In genomic region chr11:2213384-2213842, GRCh38 we compare ENCODE assay signal across 9 cellular contexts. TPM values are rescaled to one million over a fixed set of nuclear protein-coding genes. Genes with fewer than 3 reads are reported as not detected.
A peak's percentile ranks its signal among the peaks of the same experiment; 100 is the strongest.
DNase-seq lines count a peak whose midpoint lies in the region; ATAC-seq and TF ChIP-seq lines count a peak whose summit lies in the region.
"Had no signal": no experiment of that assay in that cellular context is flagged by ENCODE, and none has a peak within 500 bp of the region (broad histone marks: within the 10 kb centered on the region; RNA-seq: fewer than 3 reads in every experiment).

No MANE protein-coding gene starts in this region.

- intact Hi-C loops in A673 (cut with micrococcal nuclease; ENCODE audit: unreplicated experiment) = no loop called here
- intact Hi-C loops in activated T-helper 2 cell treated with anti-CD3 and anti-CD28 coated beads, Interferon-gamma antibody, Interleukin-2, Interleukin-4, amounts not matched to agents 10 μg/mL and 5 μg/mL and 100 μg/mL, durations not matched to agents 14 hours and 24 hours and 36 hours (cut with micrococcal nuclease) = no loop called here

- no peak overlapping the region for H3K4me2 ChIP-seq in neuronal stem cell (ENCODE audit: insufficient read depth, low read length, poor library complexity, severe bottlenecking)

- CTCF ChIA-PET in A673 (lab: Charles Lee) = no interaction called here

- no peak overlapping the region for H2BK5ac ChIP-seq in neuronal stem cell (ENCODE audit: low read length)

- peaks cover 3% of the 10 kb centered on the region for H3K4me1 Mint-ChIP-seq in activated T-helper 2 cell treated with anti-CD3 and anti-CD28 coated beads, Interferon-gamma antibody, Interleukin-2, Interleukin-4, amounts not matched to agents 10 μg/mL and 5 μg/mL and 100 μg/mL, durations not matched to agents 14 hours and 24 hours and 36 hours (ENCODE audit: low read depth)

- H3K23ac ChIP-seq in neuronal stem cell (ENCODE audit: low read depth, low read length, poor library complexity) = no peak overlapping the region

- no peaks in the 10 kb centered on the region for H3K79me1 ChIP-seq in neuronal stem cell (ENCODE audit: low read depth, low read length)

- POLR2A ChIA-PET in A673 (lab: Charles Lee; ENCODE audit: low non-redundant PET) = no interaction called here

- H3K4me3 ChIP-seq in A673 (ENCODE audit: low read depth, low read length, poor library complexity, severe bottlenecking) (no peak overlapping the region), neuronal stem cell (ENCODE audit: low read length in 2 of 2) (peak overlapping the region in 1 of 2 donors; percentile 15), WERI-Rb-1 (ENCODE audit: low read depth, low read length) (no peak overlapping the region)

- ATAC-seq in HG02763 (IDR thresholded peaks at IDR 0.05; ENCODE audit: unreplicated experiment) = no peak
- ATAC-seq: left colon had no signal

- H3K9me3 Mint-ChIP-seq in activated T-helper 2 cell treated with anti-CD3 and anti-CD28 coated beads, Interferon-gamma antibody, Interleukin-2, Interleukin-4, amounts not matched to agents 10 μg/mL and 5 μg/mL and 100 μg/mL, durations not matched to agents 14 hours and 24 hours and 36 hours = no peaks in the 10 kb centered on the region

- no peak for TF ChIP-seq CTCF in A673 (conservative IDR thresholded peaks at IDR 0.05; ENCODE audit: low read depth, low read length)
- TF ChIP-seq CTCF in WERI-Rb-1 (IDR thresholded peaks at IDR 0.05; ENCODE audit: low read depth, low read length) = no peak

- H2BK12ac ChIP-seq in neuronal stem cell (ENCODE audit: low read length) = no peak overlapping the region

- H2AFZ ChIP-seq in neuronal stem cell (ENCODE audit: low read length) = peak overlapping the region; percentile 81

- no peaks in the 10 kb centered on the region for H3K27me3 Mint-ChIP-seq in activated T-helper 2 cell treated with anti-CD3 and anti-CD28 coated beads, Interferon-gamma antibody, Interleukin-2, Interleukin-4, amounts not matched to agents 10 μg/mL and 5 μg/mL and 100 μg/mL, durations not matched to agents 14 hours and 24 hours and 36 hours (ENCODE audit: low read depth)

- H3K9me3 ChIP-seq in A673 (ENCODE audit: low read depth, low read length, poor library complexity, severe bottlenecking) (no peaks in the 10 kb centered on the region), neuronal stem cell (replicated peaks in 1 of 2; ENCODE audit: control insufficient read depth in 2 of 2, insufficient read depth in 1 of 2, low read depth in 1 of 2, low read length in 2 of 2) (no peaks in the 10 kb centered on the region), WERI-Rb-1 (ENCODE audit: severe bottlenecking) (no peaks in the 10 kb centered on the region)

- no peak overlapping the region for H3K14ac ChIP-seq in neuronal stem cell (ENCODE audit: low read length)

- no peak overlapping the region for H3K4ac ChIP-seq in neuronal stem cell (ENCODE audit: low read length)

- H3K27me3 ChIP-seq in A673 (replicated peaks; ENCODE audit: insufficient read depth, low read depth, low read length, poor library complexity) = no peaks in the 10 kb centered on the region
- no peaks in the 10 kb centered on the region for H3K27me3 ChIP-seq in neuronal stem cell (ENCODE audit: control insufficient read depth in 3 of 3, insufficient read depth in 3 of 3, low read depth in 1 of 3, low read length in 3 of 3)
- no peaks in the 10 kb centered on the region for H3K27me3 ChIP-seq in WERI-Rb-1 (ENCODE audit: insufficient read depth, low read depth, severe bottlenecking)

- H3K4me1 ChIP-seq in A673 (ENCODE audit: insufficient read depth, low read length, poor library complexity, severe bottlenecking) (peaks cover 3% of the 10 kb centered on the region), neuronal stem cell (ENCODE audit: control insufficient read depth in 2 of 2, insufficient read depth in 1 of 2, low read depth in 1 of 2, low read length in 2 of 2) (peaks cover 18 to 33% of the 10 kb centered on the region in 2 donors)

- peak overlapping the region; percentile 13 for H3K4me3 Mint-ChIP-seq in activated T-helper 2 cell treated with anti-CD3 and anti-CD28 coated beads, Interferon-gamma antibody, Interleukin-2, Interleukin-4, amounts not matched to agents 10 μg/mL and 5 μg/mL and 100 μg/mL, durations not matched to agents 14 hours and 24 hours and 36 hours (ENCODE audit: low read depth)

- no CpG with 5 or more reads among the region's 16 CpGs for WGBS in neuronal stem cell (ENCODE audit: extremely low coverage in 2 of 2, insufficient read length in 2 of 2, insufficient replicate concordance in 1 of 2), 2 donors

- no peak overlapping the region for H3K18ac ChIP-seq in neuronal stem cell (ENCODE audit: low read length)

- no peak overlapping the region for H2BK120ac ChIP-seq in neuronal stem cell (ENCODE audit: low read depth, low read length)

- DNase-seq in A673 (ENCODE audit: low spot score) (peak; percentile 66), NCI-H1417 treated with DMSO at 0.1 percent for 48 hours (lab: John Stamatoyannopoulos, UW) (peak; percentile 61), neuronal stem cell (ENCODE audit: low spot score) (no peak), NCI-H2227 (lab: John Stamatoyannopoulos, UW; ENCODE audit: unreplicated experiment) (no peak), NCI-H226 (no peak), WERI-Rb-1 (no peak)
- no peak for DNase-seq in activated T-helper 2 cell treated with anti-CD3 and anti-CD28 coated beads, Interferon-gamma antibody, Interleukin-2, Interleukin-4, amounts not matched to agents 10 μg/mL and 5 μg/mL and 100 μg/mL, durations not matched to agents 14 hours and 24 hours and 36 hours (ENCODE audit: low spot score)

- no peak overlapping the region for H3K9ac ChIP-seq in neuronal stem cell (ENCODE audit: low read depth, low read length, poor library complexity)

- H3K36me3 ChIP-seq in A673 (ENCODE audit: insufficient read depth, low read length, poor library complexity, severe bottlenecking) (no peaks in the 10 kb centered on the region), neuronal stem cell (replicated peaks in 1 of 2; ENCODE audit: control insufficient read depth in 2 of 2, insufficient read depth in 2 of 2, low read length in 2 of 2) (no peaks in the 10 kb centered on the region), WERI-Rb-1 (no peaks in the 10 kb centered on the region)

- peak overlapping the region; percentile 63 for H2BK15ac ChIP-seq in neuronal stem cell (ENCODE audit: low read length)

- no peaks in the 10 kb centered on the region for H3K36me3 Mint-ChIP-seq in activated T-helper 2 cell treated with anti-CD3 and anti-CD28 coated beads, Interferon-gamma antibody, Interleukin-2, Interleukin-4, amounts not matched to agents 10 μg/mL and 5 μg/mL and 100 μg/mL, durations not matched to agents 14 hours and 24 hours and 36 hours (ENCODE audit: low read depth)

- no peak overlapping the region for H4K91ac ChIP-seq in neuronal stem cell (ENCODE audit: low read depth, low read length, poor library complexity)

- no peak overlapping the region for H4K8ac ChIP-seq in neuronal stem cell (ENCODE audit: low read depth, low read length)

- H3K27ac ChIP-seq in A673 (ENCODE audit: low read depth, low read length, poor library complexity, severe bottlenecking) = no peak overlapping the region
- H3K27ac ChIP-seq in neuronal stem cell (replicated peaks; ENCODE audit: low read length) = no peak overlapping the region
- H3K27ac ChIP-seq in WERI-Rb-1 = no peak overlapping the region

- peak overlapping the region; percentile 69 for H3K27ac Mint-ChIP-seq in activated T-helper 2 cell treated with anti-CD3 and anti-CD28 coated beads, Interferon-gamma antibody, Interleukin-2, Interleukin-4, amounts not matched to agents 10 μg/mL and 5 μg/mL and 100 μg/mL, durations not matched to agents 14 hours and 24 hours and 36 hours

- no TSS peak for BruUV-seq in A673 (replicated peaks; lab: Mats Ljungman, UMichigan)

- H2AK5ac ChIP-seq in neuronal stem cell (ENCODE audit: low read depth, low read length) = no peak overlapping the region

RNA-seq across cellular contexts. Expression of gene TH, which starts 41.8 kb away (rescaled TPM):
- total RNA-seq in A673 (2021) = not detected in 2 replicates
- total RNA-seq in activated T-helper 2 cell treated with anti-CD3 and anti-CD28 coated beads, Interferon-gamma antibody, Interleukin-2, Interleukin-4, amounts not matched to agents 10 μg/mL and 5 μg/mL and 100 μg/mL, durations not matched to agents 14 hours and 24 hours and 36 hours = not detected in 2 replicates
- polyA plus RNA-seq in neuronal stem cell (2013, experiment 1 of 2) = 1.0 TPM
- 0.82 TPM for polyA plus RNA-seq in neuronal stem cell (2013, experiment 2 of 2)
- total RNA-seq: left colon had no signal

RNA-seq across cellular contexts. Expression of gene INS, which starts 52.4 kb away (rescaled TPM):
- total RNA-seq in A673 (2021) = not detected in 2 replicates
- not detected in 2 replicates for total RNA-seq in activated T-helper 2 cell treated with anti-CD3 and anti-CD28 coated beads, Interferon-gamma antibody, Interleukin-2, Interleukin-4, amounts not matched to agents 10 μg/mL and 5 μg/mL and 100 μg/mL, durations not matched to agents 14 hours and 24 hours and 36 hours
- polyA plus RNA-seq in neuronal stem cell (2013, experiment 1 of 2) = not detected
- polyA plus RNA-seq in neuronal stem cell (2013, experiment 2 of 2) = not detected

RNA-seq across cellular contexts. Expression of gene ASCL2, which starts 57.0 kb away (rescaled TPM):
- total RNA-seq in A673 (2021) = not detected in 2 replicates
- 0.23 and 0.25 TPM in 2 replicates for total RNA-seq in activated T-helper 2 cell treated with anti-CD3 and anti-CD28 coated beads, Interferon-gamma antibody, Interleukin-2, Interleukin-4, amounts not matched to agents 10 μg/mL and 5 μg/mL and 100 μg/mL, durations not matched to agents 14 hours and 24 hours and 36 hours
- polyA plus RNA-seq in neuronal stem cell (2013, experiment 1 of 2) = 0.07 TPM
- polyA plus RNA-seq in neuronal stem cell (2013, experiment 2 of 2) = 0.06 TPM

Comparison
In these comparisons a context has a peak if more than half of its experiments do, and no peak if none do; other contexts are left out.
1. DNase-seq: peak in A673 (single experiment) and NCI-H1417 treated with DMSO at 0.1 percent for 48 hours (single experiment); none in activated T-helper 2 cell treated with anti-CD3 and anti-CD28 coated beads, Interferon-gamma antibody, Interleukin-2, Interleukin-4, amounts not matched to agents 10 μg/mL and 5 μg/mL and 100 μg/mL, durations not matched to agents 14 hours and 24 hours and 36 hours (single experiment), neuronal stem cell (single experiment), NCI-H2227 (single experiment), NCI-H226 (single experiment) and WERI-Rb-1 (single experiment).